9 cellular contexts compared by ENCODE assay signal in genomic region chr1:8477199-8477982, GRCh38.
A peak's percentile ranks its signal among the peaks of the same experiment; 100 is the strongest.
DNase-seq lines count a peak whose midpoint lies in the region; ATAC-seq and TF ChIP-seq lines count a peak whose summit lies in the region.
"Had no signal": no experiment of that assay in that cellular context is flagged by ENCODE, and none has a peak within 500 bp of the region (broad histone marks: within the 10 kb centered on the region; RNA-seq: fewer than 3 reads in every experiment).

No MANE protein-coding gene starts in this region.

- peak; percentile 29 for DNase-seq in activated CD4-positive, alpha-beta T cell treated with anti-CD3 and anti-CD28 coated beads, Interleukin-2, amount 10 ng/mL, durations not matched to agents 7 days and 5 days
- DNase-seq in activated CD4-positive, alpha-beta T cell treated with anti-CD3 and anti-CD28 coated beads for 4 hours = no peak
- peak; percentile 19 for DNase-seq in activated naive CD8-positive, alpha-beta T cell treated with anti-CD3 and anti-CD28 coated beads for 36 hours
- DNase-seq in gastrocnemius medialis = no peak
- no peak for DNase-seq in Peyer's patch
- no peak for DNase-seq in esophagus squamous epithelium (lab: John Stamatoyannopoulos, UW)
- DNase-seq in head of caudate nucleus = no peak

- CTCF ChIA-PET in activated CD4-positive, alpha-beta T cell treated with anti-CD3 and anti-CD28 coated beads, Interleukin-2, amount 10 ng/mL, durations not matched to agents 7 days and 5 days (lab: Charles Lee) = interaction anchor here (0.7 kb wide), 1 partner anchor 34 kb away, joined by 3 read pairs; no protein-coding TSS in a partner anchor

- H3K27ac ChIP-seq in gastrocnemius medialis (peak overlapping the region in 3 of 4 donors; percentile 2 to 31 (median 2)), Peyer's patch (peak overlapping the region in 1 of 4 donors; percentile 37), esophagus squamous epithelium (peak overlapping the region in 2 of 4 donors; percentile 6 to 22)

- WGBS in esophagus squamous epithelium, 2 donors = 61 to 66% methylated on average over 8 of the region's 8 CpGs

- intact Hi-C loops in gastrocnemius medialis (cut with DNase I; ENCODE audit: low total_unique reads) (no loop called here), esophagus squamous epithelium (cut with DNase I) (no loop called here), head of caudate nucleus (cut with DNase I) (no loop called here)

- H3K4me3 ChIP-seq in gastrocnemius medialis (no peak overlapping the region), Peyer's patch (no peak overlapping the region), esophagus squamous epithelium (no peak overlapping the region)
- H3K4me3 ChIP-seq: BLaER1 treated with 17β-estradiol and CSF1 and Interleukin-3, amounts not matched to agents 10 nM and 100 nM had no signal

- H3K4me1 ChIP-seq in gastrocnemius medialis (peaks cover 12 to 46% of the 10 kb centered on the region in 2 donors), Peyer's patch (peaks cover 0 to 13% (median 0%) of the 10 kb centered on the region in 4 donors), esophagus squamous epithelium (peaks cover 0 to 29% (median 3%) of the 10 kb centered on the region in 3 donors)

- H3K27me3 ChIP-seq in gastrocnemius medialis (no peaks in the 10 kb centered on the region), Peyer's patch (no peaks in the 10 kb centered on the region), esophagus squamous epithelium (no peaks in the 10 kb centered on the region)
- H3K27me3 ChIP-seq: BLaER1 treated with 17β-estradiol and CSF1 and Interleukin-3, amounts not matched to agents 10 nM and 100 nM had no signal

- POLR2A ChIA-PET in activated CD4-positive, alpha-beta T cell treated with anti-CD3 and anti-CD28 coated beads, Interleukin-2, amount 10 ng/mL, durations not matched to agents 7 days and 5 days (lab: Charles Lee) = no interaction called here

- TF ChIP-seq POLR2A in gastrocnemius medialis (IDR thresholded peaks at IDR 0.05) (no peak), Peyer's patch (IDR thresholded peaks at IDR 0.05) (no peak), esophagus squamous epithelium (IDR thresholded peaks at IDR 0.05) (no peak)

- in situ Hi-C loops in gastrocnemius medialis (cut with MboI; ENCODE audit: low sequenced_read_pairs in 4 of 4) = no loop called here

- peak overlapping the region; percentile 55 for H3K27ac Mint-ChIP-seq in activated CD4-positive, alpha-beta T cell treated with anti-CD3 and anti-CD28 coated beads, Interleukin-2, amount 10 ng/mL, durations not matched to agents 7 days and 5 days
- H3K27ac Mint-ChIP-seq in activated naive CD8-positive, alpha-beta T cell treated with anti-CD3 and anti-CD28 coated beads for 36 hours = peak overlapping the region; percentile 77

- peaks cover 49% of the 10 kb centered on the region for H3K4me1 Mint-ChIP-seq in activated CD4-positive, alpha-beta T cell treated with anti-CD3 and anti-CD28 coated beads, Interleukin-2, amount 10 ng/mL, durations not matched to agents 7 days and 5 days
- H3K4me1 Mint-ChIP-seq in activated naive CD8-positive, alpha-beta T cell treated with anti-CD3 and anti-CD28 coated beads for 36 hours = peaks cover 51% of the 10 kb centered on the region

- ATAC-seq in HG03064 (IDR thresholded peaks at IDR 0.05; ENCODE audit: low read depth, unreplicated experiment) (peak; percentile 59), gastrocnemius medialis (no peak)

- H3K9me3 ChIP-seq in gastrocnemius medialis (no peaks in the 10 kb centered on the region), Peyer's patch (no peaks in the 10 kb centered on the region), esophagus squamous epithelium (no peaks in the 10 kb centered on the region)
- H3K9me3 ChIP-seq: BLaER1 treated with 17β-estradiol and CSF1 and Interleukin-3, amounts not matched to agents 10 nM and 100 nM had no signal

- TF ChIP-seq CTCF in gastrocnemius medialis (IDR thresholded peaks at IDR 0.05 in 4 of 5, conservative IDR thresholded peaks at IDR 0.05 in 1 of 5) (no peak), Peyer's patch (IDR thresholded peaks at IDR 0.05) (no peak), esophagus squamous epithelium (IDR thresholded peaks at IDR 0.05) (no peak)

- no peak overlapping the region for H3K4me3 Mint-ChIP-seq in activated CD4-positive, alpha-beta T cell treated with anti-CD3 and anti-CD28 coated beads, Interleukin-2, amount 10 ng/mL, durations not matched to agents 7 days and 5 days
- no peak overlapping the region for H3K4me3 Mint-ChIP-seq in activated naive CD8-positive, alpha-beta T cell treated with anti-CD3 and anti-CD28 coated beads for 36 hours

- peaks cover 8% of the 10 kb centered on the region for H3K36me3 Mint-ChIP-seq in activated CD4-positive, alpha-beta T cell treated with anti-CD3 and anti-CD28 coated beads, Interleukin-2, amount 10 ng/mL, durations not matched to agents 7 days and 5 days (ENCODE audit: low read depth)
- peaks cover 4% of the 10 kb centered on the region for H3K36me3 Mint-ChIP-seq in activated naive CD8-positive, alpha-beta T cell treated with anti-CD3 and anti-CD28 coated beads for 36 hours

- H3K36me3 ChIP-seq in gastrocnemius medialis (no peaks in the 10 kb centered on the region), Peyer's patch (no peaks in the 10 kb centered on the region), esophagus squamous epithelium (peaks cover 0 to 4% (median 0%) of the 10 kb centered on the region in 3 donors)

- no peaks in the 10 kb centered on the region for H3K27me3 Mint-ChIP-seq in activated CD4-positive, alpha-beta T cell treated with anti-CD3 and anti-CD28 coated beads, Interleukin-2, amount 10 ng/mL, durations not matched to agents 7 days and 5 days
- H3K27me3 Mint-ChIP-seq in activated naive CD8-positive, alpha-beta T cell treated with anti-CD3 and anti-CD28 coated beads for 36 hours = no peaks in the 10 kb centered on the region

- H3K9me3 Mint-ChIP-seq in activated CD4-positive, alpha-beta T cell treated with anti-CD3 and anti-CD28 coated beads, Interleukin-2, amount 10 ng/mL, durations not matched to agents 7 days and 5 days = no peaks in the 10 kb centered on the region
- H3K9me3 Mint-ChIP-seq in activated naive CD8-positive, alpha-beta T cell treated with anti-CD3 and anti-CD28 coated beads for 36 hours = no peaks in the 10 kb centered on the region

Comparison
In these comparisons a context has a peak if more than half of its experiments do, and no peak if none do; other contexts are left out.
1. DNase-seq: peak in activated CD4-positive, alpha-beta T cell treated with anti-CD3 and anti-CD28 coated beads, Interleukin-2, amount 10 ng/mL, durations not matched to agents 7 days and 5 days (single experiment) and activated naive CD8-positive, alpha-beta T cell treated with anti-CD3 and anti-CD28 coated beads for 36 hours (single experiment); none in activated CD4-positive, alpha-beta T cell treated with anti-CD3 and anti-CD28 coated beads for 4 hours (0 of 2), gastrocnemius medialis (0 of 2), Peyer's patch (0 of 3), esophagus squamous epithelium (single experiment) and head of caudate nucleus (0 of 42).